ENCODE assay signal across 17 cellular contexts in genomic region chr10:12337407-12337806, GRCh38. TPM values are rescaled to one million over a fixed set of nuclear protein-coding genes. Genes with fewer than 3 reads are reported as not detected.
A peak's percentile ranks its signal among the peaks of the same experiment; 100 is the strongest.
DNase-seq lines count a peak whose midpoint lies in the region; ATAC-seq and TF ChIP-seq lines count a peak whose summit lies in the region.
"Had no signal": no experiment of that assay in that cellular context is flagged by ENCODE, and none has a peak within 500 bp of the region (broad histone marks: within the 10 kb centered on the region; RNA-seq: fewer than 3 reads in every experiment).

No MANE protein-coding gene starts in this region.

- peak overlapping the region; percentile 67 for H3K27ac Mint-ChIP-seq in memory B cell
- no peak overlapping the region for H3K27ac Mint-ChIP-seq in activated naive CD8-positive, alpha-beta T cell treated with anti-CD3 and anti-CD28 coated beads for 36 hours
- H3K27ac Mint-ChIP-seq: activated T-helper 1 cell treated with anti-CD3 and anti-CD28 coated beads, Interleukin-12 subunit alpha, Interleukin-12 subunit beta, Interleukin-2, Interleukin-4 antibody, amounts not matched to agents 30 ng/mL and 10 ng/mL and 1 ng/mL, durations not matched to agents 14 hours and 24 hours and 36 hours had no signal

- no peaks in the 10 kb centered on the region for H3K9me3 ChIP-seq in HEK293 (ENCODE audit: control insufficient read depth, insufficient read depth, low read depth, low read length)
- no peaks in the 10 kb centered on the region for H3K9me3 ChIP-seq in tibial artery
- H3K9me3 ChIP-seq: BE2C, gastrocnemius medialis, left ventricle myocardium inferior, testis had no signal

- H3K4me3 Mint-ChIP-seq in memory B cell, result no peak overlapping the region
- no peak overlapping the region for H3K4me3 Mint-ChIP-seq in activated naive CD8-positive, alpha-beta T cell treated with anti-CD3 and anti-CD28 coated beads for 36 hours
- H3K4me3 Mint-ChIP-seq: activated B cell treated with CpG ODN at 0.5 μM for 24 hours; activated T-helper 1 cell treated with anti-CD3 and anti-CD28 coated beads, Interleukin-12 subunit alpha, Interleukin-12 subunit beta, Interleukin-2, Interleukin-4 antibody, amounts not matched to agents 30 ng/mL and 10 ng/mL and 1 ng/mL, durations not matched to agents 14 hours and 24 hours and 36 hours; T-helper 17 cell had no signal

- intact Hi-C loops in tibial artery (cut with DNase I; ENCODE audit: low total_unique reads), result no loop called here

- no peak for ATAC-seq in memory B cell (ENCODE audit: low read depth)
- ATAC-seq in GM18870 (IDR thresholded peaks at IDR 0.05; ENCODE audit: unreplicated experiment), result no peak
- ATAC-seq: gastrocnemius medialis, HCT116, T-helper 17 cell had no signal

- CTCF ChIA-PET in HEK293 (lab: Yijun Ruan, JAX), result interaction anchor here (1.6 kb wide), 1 partner anchor 9 kb away, joined by 4 read pairs; no protein-coding TSS in a partner anchor

- H3K4me1 Mint-ChIP-seq in memory B cell, result peaks cover 34% of the 10 kb centered on the region
- peaks cover 12% of the 10 kb centered on the region for H3K4me1 Mint-ChIP-seq in activated naive CD8-positive, alpha-beta T cell treated with anti-CD3 and anti-CD28 coated beads for 36 hours

- H3K36me3 Mint-ChIP-seq in memory B cell, result no peaks in the 10 kb centered on the region
- H3K36me3 Mint-ChIP-seq in activated naive CD8-positive, alpha-beta T cell treated with anti-CD3 and anti-CD28 coated beads for 36 hours, result no peaks in the 10 kb centered on the region

- H3K27me3 ChIP-seq in tibial artery, result no peaks in the 10 kb centered on the region
- H3K27me3 ChIP-seq: BE2C, gastrocnemius medialis, testis had no signal

- H3K4me1 ChIP-seq in HEK293 (ENCODE audit: control insufficient read depth, insufficient read depth, low read length) (peaks cover 14% of the 10 kb centered on the region), tibial artery (peaks cover 0 to 26% (median 14%) of the 10 kb centered on the region in 4 donors)
- H3K4me1 ChIP-seq: gastrocnemius medialis, testis had no signal

- H3K27me3 Mint-ChIP-seq in memory B cell, result no peaks in the 10 kb centered on the region
- no peaks in the 10 kb centered on the region for H3K27me3 Mint-ChIP-seq in activated naive CD8-positive, alpha-beta T cell treated with anti-CD3 and anti-CD28 coated beads for 36 hours
- H3K27me3 Mint-ChIP-seq: activated B cell treated with CpG ODN at 0.5 μM for 24 hours, T-helper 17 cell had no signal

- H3K36me3 ChIP-seq in HEK293 (ENCODE audit: control insufficient read depth in 2 of 2, insufficient read depth in 1 of 2, low read length in 2 of 2) (no peaks in the 10 kb centered on the region), tibial artery (no peaks in the 10 kb centered on the region)
- H3K36me3 ChIP-seq: BE2C, gastrocnemius medialis, left ventricle myocardium inferior had no signal

- H3K27ac ChIP-seq in HEK293 (ENCODE audit: extremely low read depth, low read depth, low read length), result no peak overlapping the region
- H3K27ac ChIP-seq in tibial artery, result peak overlapping the region; percentile 31 to 42
- H3K27ac ChIP-seq: gastrocnemius medialis, left ventricle myocardium inferior, testis had no signal

- DNase-seq in astrocyte of the spinal cord (ENCODE audit: low read depth, low spot score) (peak; percentile 60), memory B cell (ENCODE audit: low spot score in 2 of 2) (no peak), tibial artery (no peak)
- no peak for DNase-seq in effector CD4-positive, alpha-beta T cell
- no peak for DNase-seq in activated naive CD8-positive, alpha-beta T cell treated with anti-CD3 and anti-CD28 coated beads for 36 hours
- DNase-seq: activated B cell treated with CpG ODN at 0.5 μM for 24 hours, BE2C, cerebellar nuclear complex, gastrocnemius medialis, left ventricle myocardium inferior, NCI-H1930, T-helper 17 cell, testis had no signal

- POLR2A ChIA-PET in HEK293 (lab: Yijun Ruan, JAX), result interaction anchor here (1.1 kb wide), 1 partner anchor 22 kb away, joined by 4 read pairs; no protein-coding TSS in a partner anchor

- no peaks in the 10 kb centered on the region for H3K9me3 Mint-ChIP-seq in memory B cell
- no peaks in the 10 kb centered on the region for H3K9me3 Mint-ChIP-seq in activated naive CD8-positive, alpha-beta T cell treated with anti-CD3 and anti-CD28 coated beads for 36 hours
- H3K9me3 Mint-ChIP-seq: activated B cell treated with CpG ODN at 0.5 μM for 24 hours; activated T-helper 1 cell treated with anti-CD3 and anti-CD28 coated beads, Interleukin-12 subunit alpha, Interleukin-12 subunit beta, Interleukin-2, Interleukin-4 antibody, amounts not matched to agents 30 ng/mL and 10 ng/mL and 1 ng/mL, durations not matched to agents 14 hours and 24 hours and 36 hours had no signal

- no peak overlapping the region for H3K4me3 ChIP-seq in HEK293 (ENCODE audit: low read depth, low read length)
- H3K4me3 ChIP-seq in astrocyte of the spinal cord (ENCODE audit: low read depth, low read length), result no peak overlapping the region
- no peak overlapping the region for H3K4me3 ChIP-seq in tibial artery
- H3K4me3 ChIP-seq: gastrocnemius medialis, left ventricle myocardium inferior, testis had no signal

- TF ChIP-seq CTCF in HEK293 (tag by site-specific recombination; IDR thresholded peaks at IDR 0.05), result no peak
- no peak for TF ChIP-seq CTCF in astrocyte of the spinal cord (IDR thresholded peaks at IDR 0.05; ENCODE audit: low read depth, low read length)
- TF ChIP-seq CTCF in tibial artery (IDR thresholded peaks at IDR 0.05), result no peak

- in situ Hi-C loops in astrocyte of the spinal cord (cut with HindIII; ENCODE audit: low sequenced_read_pairs), result no loop called here

TF ChIP-seq in HEK293, 187 proteins besides CTCF, POLR2A, EP300 and RAD21 (continues in another document):
- TF ChIP-seq ZNF561 (tag by site-specific recombination; IDR thresholded peaks at IDR 0.05; ENCODE audit: borderline replicate concordance) (no peak), ZNF202 (tag by site-specific recombination; IDR thresholded peaks at IDR 0.05; ENCODE audit: borderline replicate concordance) (no peak), ZBTB21 (tag by site-specific recombination; IDR thresholded peaks at IDR 0.05) (peak; percentile 97), ZNF548 (tag by site-specific recombination; IDR thresholded peaks at IDR 0.05) (no peak), ZNF670 (tag by site-specific recombination; IDR thresholded peaks at IDR 0.05; ENCODE audit: low read depth) (no peak), ZNF518A (tag by site-specific recombination; conservative IDR thresholded peaks at IDR 0.05; ENCODE audit: low read depth) (no peak), MYNN (tag by site-specific recombination; IDR thresholded peaks at IDR 0.05; ENCODE audit: borderline replicate concordance) (no peak), GLIS1 (tag by site-specific recombination; IDR thresholded peaks at IDR 0.05) (no peak), ZNF677 (tag by site-specific recombination; IDR thresholded peaks at IDR 0.05) (no peak), ZNF335 (tag by site-specific recombination; conservative IDR thresholded peaks at IDR 0.05) (peak; percentile 24; the same call in 1 of the 2 replicates), ZSCAN30 (tag by site-specific recombination; IDR thresholded peaks at IDR 0.05) (no peak), ZBTB26 (tag by site-specific recombination; optimal IDR thresholded peaks at IDR 0.05) (no peak), ZNF138 (tag by site-specific recombination; IDR thresholded peaks at IDR 0.05; ENCODE audit: borderline replicate concordance) (no peak), ZNF221 (tag by site-specific recombination; IDR thresholded peaks at IDR 0.05; ENCODE audit: borderline replicate concordance) (no peak), GLIS2 (tag by site-specific recombination; IDR thresholded peaks at IDR 0.05) (no peak)

RNA-seq across cellular contexts. Expression of gene CAMK1D, which starts 11.9 kb away (rescaled TPM):
- 10 to 100 TPM; 11.9 to 15.4 TPM for total RNA-seq in activated naive CD8-positive, alpha-beta T cell treated with anti-CD3 and anti-CD28 coated beads for 36 hours
